In genomic region chr16:87156195-87156594, GRCh38 we compare ENCODE assay signal across 32 cellular contexts.
"Had no signal": no experiment of that assay in that cellular context is flagged by ENCODE, and none has a peak within 500 bp of the region (broad histone marks: within the 10 kb centered on the region; RNA-seq: fewer than 3 reads in every experiment).

No MANE protein-coding gene starts in this region.

- H3K9me3 ChIP-seq: MG63, SJCRH30 had no signal

- H3K27me3 ChIP-seq: MG63, SJCRH30 had no signal

- H3K4me3 ChIP-seq: MG63, PC-9, SJCRH30, SK-N-MC had no signal

- H3K4me2 ChIP-seq: PC-9 had no signal

- H3K36me3 ChIP-seq: MG63, SJCRH30 had no signal

- ATAC-seq: Panc1, Right ventricle myocardium inferior, SK-N-SH treated with all-trans-retinoic acid at 6 μM for 48 hours had no signal

- H3K27ac ChIP-seq: PC-9, RWPE1, SJCRH30, SK-N-MC had no signal

- H2AFZ ChIP-seq: PC-9 had no signal

- DNase-seq: Kasumi-1, MG63, NCI-H1048, NCI-H1092 treated with DMSO at 0.1 percent for 48 hours, NCI-H1105 treated with DMSO at 0.1 percent for 48 hours, NCI-H1417, NCI-H1436, NCI-H146, NCI-H1694, NCI-H187, NCI-H1930, NCI-H2029 treated with DMSO at 0.1 percent for 48 hours, NCI-H2081 treated with DMSO at 0.1 percent for 48 hours, NCI-H2107, NCI-H2171, NCI-H226, NCI-H446 treated with DMSO at 0.1 percent for 48 hours, NCI-H510A, NCI-H524, NCI-H526, NCI-H69, NCI-H748 treated with DMSO at 0.1 percent for 48 hours, NCI-H82, PC-9, SHP77, SIG-M5, SJCRH30 had no signal

- H3K4me1 ChIP-seq: SJCRH30 had no signal
